Comparison of ENCODE assay signal across 5 cellular contexts in the genomic region with DNA sequence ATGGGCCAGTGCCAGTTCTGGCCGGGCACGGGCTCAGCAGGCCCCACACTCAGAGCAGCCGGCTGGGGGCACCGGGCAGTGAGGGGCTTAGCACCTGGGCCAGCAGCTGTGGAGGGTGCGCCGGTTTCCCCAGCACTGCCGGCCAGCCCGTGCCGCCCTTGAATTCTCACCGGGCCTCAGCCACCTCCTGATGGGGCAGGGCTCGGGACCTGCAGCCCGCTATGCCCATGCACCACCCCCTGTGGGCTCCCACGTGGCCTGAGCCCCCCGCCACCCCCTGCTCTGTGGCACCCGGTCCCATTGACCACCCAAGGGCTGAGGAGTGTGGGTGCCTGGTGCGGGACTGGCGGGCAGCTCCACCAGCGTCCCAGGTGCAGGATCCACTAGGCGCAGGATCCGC.
"Had no signal": no experiment of that assay in that cellular context is flagged by ENCODE, and none has a peak within 500 bp of the region (broad histone marks: within the 10 kb centered on the region; RNA-seq: fewer than 3 reads in every experiment).

No MANE protein-coding gene starts in this region.

- H2AFZ ChIP-seq: GM23338 had no signal

- ATAC-seq: GM23338, HepG2 had no signal

- DNase-seq: H9, HCEC 1CT, KBM-7 had no signal

- H3K4me2 ChIP-seq: GM23338 had no signal

- H3K4me3 ChIP-seq: GM23338 had no signal
